ENCODE assay signal across 27 cellular contexts in genomic region chr11:69164824-69165223, GRCh38. TPM values are rescaled to one million over a fixed set of nuclear protein-coding genes. Genes with fewer than 3 reads are reported as not detected.
"Had no signal": no experiment of that assay in that cellular context is flagged by ENCODE, and none has a peak within 500 bp of the region (broad histone marks: within the 10 kb centered on the region; RNA-seq: fewer than 3 reads in every experiment).

No MANE protein-coding gene starts in this region.

- H2AFZ ChIP-seq: neural progenitor cell had no signal

- H3K4me1 ChIP-seq: neural progenitor cell, uterus had no signal

- H3K4me2 ChIP-seq: neural progenitor cell, smooth muscle cell had no signal

- H3K4me3 ChIP-seq: neural progenitor cell, pancreas, psoas muscle, skin epidermis, smooth muscle cell, spleen, suprapubic skin, testis, tibial artery, transverse colon, upper lobe of right lung, uterus had no signal

- H3K36me3 ChIP-seq: neural progenitor cell, pancreas, spleen, suprapubic skin, tibial artery, transverse colon, upper lobe of right lung, uterus had no signal

- H3K9me3 ChIP-seq: pancreas, psoas muscle, suprapubic skin, testis, tibial artery, transverse colon, upper lobe of right lung, uterus had no signal

- H3K27ac ChIP-seq: neural progenitor cell, pancreas, psoas muscle, skin epidermis, spleen, suprapubic skin, testis, tibial artery, transverse colon, upper lobe of right lung, uterus had no signal

- DNase-seq: naive thymus-derived CD4-positive, alpha-beta T cell; natural killer cell; occipital lobe; pancreas; psoas muscle; right cardiac atrium; spleen; stimulated activated CD4-positive, alpha-beta T cell treated with anti-CD3 and anti-CD28 coated beads, Interleukin-12 subunit alpha, Interleukin-12 subunit beta, amount 100 ng/mL, for 4 hours; stimulated activated CD4-positive, alpha-beta T cell treated with anti-CD3 and anti-CD28 coated beads, Interleukin-1b, Interleukin-23, amount 100 ng/mL, for 48 hours; stimulated activated CD4-positive, alpha-beta T cell treated with anti-CD3 and anti-CD28 coated beads, Interleukin-4, amount 100 ng/mL, for 1 hour; stimulated activated CD4-positive, alpha-beta T cell treated with anti-CD3 and anti-CD28 coated beads, Interleukin-4, amount 100 ng/mL, for 4 hours; stimulated activated CD8-positive, alpha-beta memory T cell treated with anti-CD3 and anti-CD28 coated beads, Interleukin-4, amount 100 ng/mL, for 48 hours; stimulated activated naive CD4-positive, alpha-beta T cell; stimulated activated naive CD8-positive, alpha-beta T cell treated with anti-CD3 and anti-CD28 coated beads, Interleukin-15, amount 100 ng/mL, for 72 hours; stimulated activated naive CD8-positive, alpha-beta T cell treated with anti-CD3 and anti-CD28 coated beads, Interleukin-15, Interleukin-2, amounts not matched to agents 100 U/mL and 50 U/mL, for 24 hours; substantia nigra; testis; transverse colon; upper lobe of right lung; uterus had no signal

- H3K27me3 ChIP-seq: neural progenitor cell, pancreas, spleen, suprapubic skin, testis, tibial artery, transverse colon, upper lobe of right lung, uterus had no signal

- H3K9ac ChIP-seq: neural progenitor cell had no signal

- ATAC-seq: naive thymus-derived CD4-positive, alpha-beta T cell; natural killer cell; pancreas; psoas muscle; right cardiac atrium; sciatic nerve; stimulated activated memory B cell treated with anti-CD40 and anti-IgM and Interleukin-4, amounts not matched to agents 10 μg/mL and 1 μg/mL and 100 μg/mL, for 72 hours; stimulated activated naive CD8-positive, alpha-beta T cell treated with anti-CD3 and anti-CD28 coated beads, Interleukin-15, amount 100 ng/mL, for 72 hours; stimulated activated naive CD8-positive, alpha-beta T cell treated with anti-CD3 and anti-CD28 coated beads, Interleukin-15, Interleukin-2, amounts not matched to agents 100 U/mL and 50 U/mL, for 24 hours; upper lobe of right lung had no signal

RNA-seq across cellular contexts. Expression of gene SMIM38, which starts 9.1 kb away (rescaled TPM):
- total RNA-seq: upper lobe of right lung had no signal
- polyA plus RNA-seq: naive thymus-derived CD4-positive, alpha-beta T cell; smooth muscle cell had no signal
